In the genomic region with DNA sequence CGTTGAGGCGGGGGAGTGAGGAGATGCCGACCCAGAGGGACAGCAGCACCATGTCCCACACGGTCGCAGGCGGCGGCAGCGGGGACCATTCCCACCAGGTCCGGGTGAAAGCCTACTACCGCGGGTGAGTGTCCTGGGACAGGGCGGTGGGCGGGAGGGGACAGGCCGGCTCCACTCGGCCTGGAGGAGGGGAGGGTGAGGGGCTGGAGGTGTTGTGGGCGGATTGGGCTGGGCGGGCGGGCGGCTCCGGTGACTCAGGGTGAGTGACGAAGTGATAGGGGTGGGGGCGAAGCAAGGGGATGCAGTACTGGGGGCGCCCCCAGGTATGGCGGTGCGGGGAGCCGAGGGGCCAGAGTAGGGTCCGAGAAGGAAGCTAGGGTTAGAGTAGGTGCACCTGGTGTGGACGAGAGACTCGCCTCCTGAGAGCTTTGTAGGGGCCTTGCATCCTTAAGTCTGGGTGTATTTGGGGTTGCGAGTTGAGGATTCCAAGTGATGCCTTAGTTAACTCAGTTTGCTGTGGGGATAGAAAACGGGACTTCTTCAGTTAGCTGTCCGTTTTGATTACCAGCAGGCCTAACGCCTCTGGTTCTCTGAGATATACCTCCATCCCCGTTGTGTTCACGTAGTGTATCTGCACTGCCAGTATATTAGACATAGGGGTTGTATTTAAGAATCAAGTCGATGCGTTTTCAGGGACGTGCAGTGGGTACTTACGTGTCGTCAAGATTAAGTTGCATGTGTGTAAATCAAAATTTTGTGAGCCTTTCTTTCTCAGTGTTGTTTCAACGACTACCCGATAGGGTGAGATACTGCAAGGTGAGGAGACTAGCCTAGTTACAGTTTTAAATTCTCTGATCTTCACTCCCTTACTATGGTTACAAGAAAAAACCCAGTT, we compare ENCODE assay signal across 8 cellular contexts. TPM values are rescaled to one million over a fixed set of nuclear protein-coding genes. Genes with fewer than 3 reads are reported as not detected.
DNase-seq lines count a peak whose midpoint lies in the region; ATAC-seq and TF ChIP-seq lines count a peak whose summit lies in the region.

No MANE protein-coding gene starts in this region.

- no peaks in the 10 kb centered on the region for H3K36me3 Mint-ChIP-seq in activated T-cell treated with anti-CD3 and anti-CD28 coated beads, Interleukin-2, amount 50 U/mL, for 4 hours (ENCODE audit: insufficient read depth)
- H3K36me3 Mint-ChIP-seq in nephron progenitor cell (ENCODE audit: low read depth): peaks cover 4% of the 10 kb centered on the region

- H3K4me3 Mint-ChIP-seq in activated T-cell treated with anti-CD3 and anti-CD28 coated beads, Interleukin-2, amount 50 U/mL, for 4 hours: peak overlapping the region; percentile 88
- H3K4me3 Mint-ChIP-seq in nephron progenitor cell: peak overlapping the region; percentile 96

- peak; percentile 25 for ATAC-seq in HG02870 (IDR thresholded peaks at IDR 0.05; ENCODE audit: unreplicated experiment)
- ATAC-seq in activated T-cell treated with anti-CD3 and anti-CD28 coated beads, Interleukin-2, amount 50 U/mL, for 4 hours: peak; percentile 51 to 55

- peaks cover 36% of the 10 kb centered on the region for H3K4me1 Mint-ChIP-seq in activated T-cell treated with anti-CD3 and anti-CD28 coated beads, Interleukin-2, amount 50 U/mL, for 4 hours (ENCODE audit: low read depth)
- peaks cover 43% of the 10 kb centered on the region for H3K4me1 Mint-ChIP-seq in nephron progenitor cell

- H3K4me3 ChIP-seq in fibroblast of the aortic adventitia (ENCODE audit: low read depth, low read length): peak overlapping the region; percentile 91

- no peaks in the 10 kb centered on the region for H3K9me3 Mint-ChIP-seq in activated T-cell treated with anti-CD3 and anti-CD28 coated beads, Interleukin-2, amount 50 U/mL, for 4 hours
- peaks cover 6% of the 10 kb centered on the region for H3K9me3 Mint-ChIP-seq in nephron progenitor cell

- TF ChIP-seq CTCF in fibroblast of the aortic adventitia (IDR thresholded peaks at IDR 0.05; ENCODE audit: insufficient read depth, low read length) (peak; percentile 41), nephron progenitor cell (IDR thresholded peaks at IDR 0.05) (no peak)

- peak overlapping the region; percentile 97 for H3K27ac Mint-ChIP-seq in nephron progenitor cell

- peak overlapping the region; percentile 83 for H3K27ac ChIP-seq in substantia nigra (ENCODE audit: low read depth, low read length, poor library complexity, severe bottlenecking)

- peak; percentile 79 for DNase-seq in activated effector memory CD4-positive, alpha-beta T cell treated with anti-CD3 and anti-CD28 coated beads, Interleukin-2, amount 50 U/mL, for 16 hours
- DNase-seq in activated effector memory CD4-positive, alpha-beta T cell treated with Interleukin-2 at 50 U/mL for 16 hours: no peak
- DNase-seq in NCI-H510A (lab: John Stamatoyannopoulos, UW) (peak; percentile 56), fibroblast of the aortic adventitia (ENCODE audit: low read depth) (peak; percentile 45), nephron progenitor cell (no peak), substantia nigra (lab: John Stamatoyannopoulos, UW) (peak in 27 of 49 donors; percentile 17 to 76 (median 42))
- DNase-seq in activated T-cell treated with anti-CD3 and anti-CD28 coated beads, Interleukin-2, amount 50 U/mL, for 4 hours: peak; percentile 39

- H3K27me3 Mint-ChIP-seq in activated T-cell treated with anti-CD3 and anti-CD28 coated beads, Interleukin-2, amount 50 U/mL, for 4 hours (ENCODE audit: low read depth): no peaks in the 10 kb centered on the region
- no peaks in the 10 kb centered on the region for H3K27me3 Mint-ChIP-seq in nephron progenitor cell (ENCODE audit: low read depth, poor library complexity)

RNA-seq across cellular contexts. Expression of a gene that starts 0.7 kb away (rescaled TPM):
- total RNA-seq in activated T-cell treated with anti-CD3 and anti-CD28 coated beads, Interleukin-2, amount 50 U/mL, for 4 hours: 10 to 100 TPM; 15.8 to 18.4 (median 17.3) TPM
- 56.2 and 63.9 TPM in 2 replicates for total RNA-seq in fibroblast of the aortic adventitia (ENCODE audit: low replicate concordance)

RNA-seq across cellular contexts. Expression of a gene that starts 41.4 kb away (rescaled TPM):
- total RNA-seq in activated T-cell treated with anti-CD3 and anti-CD28 coated beads, Interleukin-2, amount 50 U/mL, for 4 hours: 10 to 100 TPM; 48.5 to 48.7 (median 48.5) TPM
- 50.4 and 65.6 TPM in 2 replicates for total RNA-seq in fibroblast of the aortic adventitia (ENCODE audit: low replicate concordance)

Comparison
In these comparisons a context has a peak if more than half of its experiments do, and no peak if none do; other contexts are left out.
1. DNase-seq: peak in activated effector memory CD4-positive, alpha-beta T cell treated with anti-CD3 and anti-CD28 coated beads, Interleukin-2, amount 50 U/mL, for 16 hours (single experiment), NCI-H510A (single experiment), activated T-cell treated with anti-CD3 and anti-CD28 coated beads, Interleukin-2, amount 50 U/mL, for 4 hours (single experiment), fibroblast of the aortic adventitia (single experiment) and substantia nigra (27 of 49); none in activated effector memory CD4-positive, alpha-beta T cell treated with Interleukin-2 at 50 U/mL for 16 hours (single experiment) and nephron progenitor cell (single experiment).